8 cellular contexts compared by ENCODE assay signal in genomic region chr17:59330314-59330942, GRCh38. TPM values are rescaled to one million over a fixed set of nuclear protein-coding genes. Genes with fewer than 3 reads are reported as not detected.
DNase-seq lines count a peak whose midpoint lies in the region; ATAC-seq and TF ChIP-seq lines count a peak whose summit lies in the region.

No MANE protein-coding gene starts in this region.

- H3K36me3 ChIP-seq in stomach smooth muscle (ENCODE audit: control insufficient read depth in 2 of 2, insufficient read depth in 2 of 2, low read length in 2 of 2) = no peaks in the 10 kb centered on the region

- H3K27ac ChIP-seq in stomach smooth muscle (ENCODE audit: low read length) = peak overlapping the region; percentile 81

- no peak for TF ChIP-seq CTCF in MCF 10A (IDR thresholded peaks at IDR 0.05; ENCODE audit: unreplicated experiment)

- no peaks in the 10 kb centered on the region for H3K27me3 ChIP-seq in stomach smooth muscle (ENCODE audit: control insufficient read depth in 1 of 2, insufficient read depth in 2 of 2, low read length in 2 of 2)

- H3K9ac ChIP-seq in stomach smooth muscle (ENCODE audit: low read length in 2 of 2) = peak overlapping the region; percentile 13 to 51

- peaks cover 69% of the 10 kb centered on the region for H3K4me1 Mint-ChIP-seq in activated naive CD8-positive, alpha-beta T cell (ENCODE audit: low read depth)
- H3K4me1 Mint-ChIP-seq in activated naive CD8-positive, alpha-beta T cell treated with anti-CD3 and anti-CD28 coated beads for 36 hours = peaks cover 64% of the 10 kb centered on the region
- peaks cover 21% of the 10 kb centered on the region for H3K4me1 Mint-ChIP-seq in MCF 10A (ENCODE audit: insufficient read depth, unreplicated experiment)

- no TSS peak for BruUV-seq in MCF 10A (replicated peaks; lab: Mats Ljungman, UMichigan)

- peak; percentile 58 for ATAC-seq in left lobe of liver
- ATAC-seq in HG03342 (IDR thresholded peaks at IDR 0.05; ENCODE audit: unreplicated experiment) = no peak
- no peak for ATAC-seq in HG02852 (IDR thresholded peaks at IDR 0.05; ENCODE audit: unreplicated experiment)

- H3K4me3 ChIP-seq in stomach smooth muscle (ENCODE audit: low read length in 2 of 2) = peak overlapping the region; percentile 23 to 54

- peak overlapping the region; percentile 66 for H3K4me3 Mint-ChIP-seq in activated naive CD8-positive, alpha-beta T cell
- no peak overlapping the region for H3K4me3 Mint-ChIP-seq in activated naive CD8-positive, alpha-beta T cell treated with anti-CD3 and anti-CD28 coated beads for 36 hours
- peak overlapping the region; percentile 28 for H3K4me3 Mint-ChIP-seq in MCF 10A (ENCODE audit: unreplicated experiment)

- H3K27ac Mint-ChIP-seq in activated naive CD8-positive, alpha-beta T cell = peak overlapping the region; percentile 64
- H3K27ac Mint-ChIP-seq in activated naive CD8-positive, alpha-beta T cell treated with anti-CD3 and anti-CD28 coated beads for 36 hours = no peak overlapping the region
- H3K27ac Mint-ChIP-seq in MCF 10A (ENCODE audit: low read depth, unreplicated experiment) = no peak overlapping the region

- no peaks in the 10 kb centered on the region for H3K9me3 Mint-ChIP-seq in activated naive CD8-positive, alpha-beta T cell (ENCODE audit: low read depth)
- H3K9me3 Mint-ChIP-seq in activated naive CD8-positive, alpha-beta T cell treated with anti-CD3 and anti-CD28 coated beads for 36 hours = no peaks in the 10 kb centered on the region
- no peaks in the 10 kb centered on the region for H3K9me3 Mint-ChIP-seq in MCF 10A (ENCODE audit: unreplicated experiment)

- no peaks in the 10 kb centered on the region for H3K9me3 ChIP-seq in stomach smooth muscle (ENCODE audit: control insufficient read depth in 2 of 2, low read length in 2 of 2)

- no peaks in the 10 kb centered on the region for H3K36me3 Mint-ChIP-seq in activated naive CD8-positive, alpha-beta T cell
- H3K36me3 Mint-ChIP-seq in activated naive CD8-positive, alpha-beta T cell treated with anti-CD3 and anti-CD28 coated beads for 36 hours = no peaks in the 10 kb centered on the region
- no peaks in the 10 kb centered on the region for H3K36me3 Mint-ChIP-seq in MCF 10A (ENCODE audit: insufficient read depth, unreplicated experiment)

- intact Hi-C loops in MCF 10A (cut with micrococcal nuclease) = no loop called here

- CTCF ChIA-PET in MCF 10A (lab: Yijun Ruan, JAX) = interaction anchor here (0.6 to 2.1 kb wide), 10 partner anchors 13 to 191 kb away, joined by 3 to 28 read pairs (median 4); no protein-coding TSS in a partner anchor

- no peaks in the 10 kb centered on the region for H3K27me3 Mint-ChIP-seq in activated naive CD8-positive, alpha-beta T cell
- no peaks in the 10 kb centered on the region for H3K27me3 Mint-ChIP-seq in activated naive CD8-positive, alpha-beta T cell treated with anti-CD3 and anti-CD28 coated beads for 36 hours
- no peaks in the 10 kb centered on the region for H3K27me3 Mint-ChIP-seq in MCF 10A (ENCODE audit: insufficient read depth, unreplicated experiment)

- POLR2A ChIA-PET in MCF 10A (lab: Yijun Ruan, JAX) = interaction anchor here (1.4 to 1.6 kb wide), 2 partner anchors 105 to 108 kb away, joined by 7 to 14 read pairs; no protein-coding TSS in a partner anchor

- peaks cover 42% of the 10 kb centered on the region for H3K4me1 ChIP-seq in stomach smooth muscle (ENCODE audit: control insufficient read depth, insufficient read depth, low read length)

- DNase-seq in activated naive CD8-positive, alpha-beta T cell treated with anti-CD3 and anti-CD28 coated beads for 36 hours = no peak
- DNase-seq in MCF 10A (ENCODE audit: unreplicated experiment) (no peak), left lobe of liver (ENCODE audit: low spot score) (peak; percentile 94), NCI-H1048 (lab: John Stamatoyannopoulos, UW) (no peak)

RNA-seq across cellular contexts. Expression of gene YPEL2, which starts 1.0 kb away (rescaled TPM):
- total RNA-seq in activated naive CD8-positive, alpha-beta T cell treated with anti-CD3 and anti-CD28 coated beads for 36 hours = 1 to 10 TPM; 4.4 to 4.7 TPM
- total RNA-seq in MCF 10A (2022) (1.9 and 2.1 TPM in 2 replicates), left lobe of liver (18.9 TPM)
